In the genomic region with DNA sequence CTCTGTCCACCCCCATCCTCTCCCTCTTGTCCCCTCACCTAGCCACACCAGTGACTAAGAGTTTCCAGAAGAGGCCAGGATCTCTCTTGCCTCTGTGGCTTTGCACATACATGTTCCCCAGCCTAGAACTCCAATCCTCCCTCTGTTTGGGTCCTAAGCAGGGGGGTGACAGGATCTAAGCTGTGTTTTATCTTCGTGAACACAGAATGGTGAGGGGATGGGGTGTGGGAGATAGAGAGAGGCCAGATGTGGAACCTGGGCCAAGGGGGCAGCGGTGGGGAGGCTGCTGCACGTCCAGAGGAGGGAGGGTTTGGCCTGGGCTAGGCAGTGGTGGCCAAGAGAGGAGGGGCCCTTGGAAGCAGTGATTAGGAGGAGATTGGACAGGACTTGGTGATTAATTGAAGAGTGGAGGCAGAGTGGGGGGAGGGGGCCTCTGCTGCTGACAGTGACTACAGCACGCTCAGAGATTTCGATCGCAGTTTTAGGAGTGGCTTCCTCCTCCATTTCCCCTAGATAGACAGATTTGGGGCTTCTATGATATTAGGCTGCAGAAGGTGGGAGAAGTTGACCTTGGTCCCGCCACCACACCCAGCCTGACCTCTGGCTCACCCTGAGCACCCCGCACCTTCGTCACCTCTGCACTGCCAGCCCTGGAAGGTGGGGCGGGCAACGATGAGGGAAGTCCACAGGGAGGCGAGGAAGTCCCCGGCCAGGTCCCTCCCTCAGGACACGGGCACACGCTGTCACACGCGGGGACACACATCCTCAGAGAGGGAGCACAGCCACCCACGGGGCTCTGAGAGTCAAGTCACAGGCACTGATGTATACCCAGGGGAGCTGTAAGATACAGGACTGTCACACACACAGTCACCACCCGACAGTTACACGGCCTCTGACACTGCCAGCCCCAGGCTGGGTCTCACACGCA, we compare ENCODE assay signal across 15 cellular contexts. TPM values are rescaled to one million over a fixed set of nuclear protein-coding genes. Genes with fewer than 3 reads are reported as not detected.
DNase-seq lines count a peak whose midpoint lies in the region; ATAC-seq and TF ChIP-seq lines count a peak whose summit lies in the region.
"Had no signal": no experiment of that assay in that cellular context is flagged by ENCODE, and none has a peak within 500 bp of the region (broad histone marks: within the 10 kb centered on the region; RNA-seq: fewer than 3 reads in every experiment).

No MANE protein-coding gene starts in this region.

- peaks cover 29% of the 10 kb centered on the region for H3K4me1 ChIP-seq in GM23338 (ENCODE audit: insufficient read depth)
- H3K4me1 ChIP-seq in SK-N-SH (ENCODE audit: control insufficient read depth in 1 of 2, insufficient read depth in 2 of 2, low read depth in 1 of 2, low read length in 1 of 2), result peaks cover 21 to 81% of the 10 kb centered on the region in 2 experiments
- peaks cover 17% of the 10 kb centered on the region for H3K4me1 ChIP-seq in endodermal cell (ENCODE audit: control insufficient read depth, insufficient read depth, low read length)
- H3K4me1 ChIP-seq: psoas muscle had no signal

- TF ChIP-seq CTCF in GM23338 (conservative IDR thresholded peaks at IDR 0.05; ENCODE audit: low read depth in 2 of 2) (no peak), SK-N-SH (IDR thresholded peaks at IDR 0.05) (no peak), endodermal cell (conservative IDR thresholded peaks at IDR 0.05) (no peak), omental fat pad (IDR thresholded peaks at IDR 0.05) (no peak), GM10266 (IDR thresholded peaks at IDR 0.05; ENCODE audit: control insufficient read depth, insufficient read depth, low read depth, missing control alignments) (no peak), MCF 10A (IDR thresholded peaks at IDR 0.05; ENCODE audit: unreplicated experiment) (no peak)

- H3K9me3 ChIP-seq in SK-N-SH, result no peaks in the 10 kb centered on the region
- no peaks in the 10 kb centered on the region for H3K9me3 ChIP-seq in endodermal cell (ENCODE audit: control insufficient read depth, low read length)
- H3K9me3 ChIP-seq: psoas muscle had no signal

- H3K4me3 ChIP-seq in GM23338, result no peak overlapping the region
- H3K4me3 ChIP-seq in SK-N-SH (ENCODE audit: low read depth in 2 of 2, low read length in 1 of 2), result no peak overlapping the region
- H3K4me3 ChIP-seq in endodermal cell (ENCODE audit: low read length), result no peak overlapping the region
- H3K4me3 ChIP-seq: psoas muscle had no signal

- peaks cover 15% of the 10 kb centered on the region for H3K27me3 Mint-ChIP-seq in GM23338 (ENCODE audit: insufficient read depth, low read depth, poor library complexity)
- H3K27me3 Mint-ChIP-seq in endodermal cell (ENCODE audit: insufficient read depth), result no peaks in the 10 kb centered on the region
- H3K27me3 Mint-ChIP-seq in MCF 10A (ENCODE audit: insufficient read depth, unreplicated experiment), result no peaks in the 10 kb centered on the region

- H3K9ac ChIP-seq in SK-N-SH (no peak overlapping the region), endodermal cell (ENCODE audit: extremely low read depth, low read length, poor library complexity, severe bottlenecking) (no peak overlapping the region)

- H3F3A ChIP-seq in GM23338 (replicated peaks; ENCODE audit: low read depth) (0 out of 2 replicates have a peak, but pooled peaks cover 6% of the 10 kb centered on the region), SK-N-SH (replicated peaks; ENCODE audit: insufficient read depth) (peaks cover 6% of the 10 kb centered on the region)

- no peaks in the 10 kb centered on the region for H3K36me3 ChIP-seq in GM23338 (ENCODE audit: insufficient read depth)
- no peaks in the 10 kb centered on the region for H3K36me3 ChIP-seq in SK-N-SH (replicated peaks in 1 of 2; ENCODE audit: control insufficient read depth in 1 of 2, insufficient read depth in 2 of 2, low read length in 1 of 2)
- H3K36me3 ChIP-seq in endodermal cell (ENCODE audit: control insufficient read depth, insufficient read depth, low read length), result no peaks in the 10 kb centered on the region

- WGBS in SK-N-SH (ENCODE audit: low lambda C conversion rate), result 58% methylated on average over 14 of the region's 21 CpGs
- 88 to 92% methylated on average over 12 to 20 of the region's 21 CpGs for WGBS in endodermal cell (ENCODE audit: insufficient coverage in 1 of 2, insufficient read length in 1 of 2), 2 experiments

- H3K4me1 Mint-ChIP-seq in GM23338 (peaks cover 35% of the 10 kb centered on the region), endodermal cell (peaks cover 34% of the 10 kb centered on the region), MCF 10A (ENCODE audit: insufficient read depth, unreplicated experiment) (no peaks in the 10 kb centered on the region)
- H3K4me1 Mint-ChIP-seq: activated naive CD4-positive, alpha-beta T cell treated with anti-CD3 and anti-CD28 coated beads, Interleukin-2, amount 50 U/mL, for 24 hours had no signal

- BruUV-seq in MCF 10A (replicated peaks; lab: Mats Ljungman, UMichigan), result no TSS peak

- H3K36me3 Mint-ChIP-seq in GM23338 (ENCODE audit: low read depth) (no peaks in the 10 kb centered on the region), endodermal cell (ENCODE audit: low read depth) (no peaks in the 10 kb centered on the region), MCF 10A (ENCODE audit: insufficient read depth, unreplicated experiment) (no peaks in the 10 kb centered on the region)
- H3K36me3 Mint-ChIP-seq: activated naive CD4-positive, alpha-beta T cell treated with anti-CD3 and anti-CD28 coated beads, Interleukin-2, amount 50 U/mL, for 24 hours had no signal

- intact Hi-C loops in MCF 10A (cut with micrococcal nuclease), result no loop called here

- H3K9me3 Mint-ChIP-seq in GM23338 (no peaks in the 10 kb centered on the region), endodermal cell (no peaks in the 10 kb centered on the region), MCF 10A (ENCODE audit: unreplicated experiment) (no peaks in the 10 kb centered on the region)
- H3K9me3 Mint-ChIP-seq: activated naive CD4-positive, alpha-beta T cell treated with anti-CD3 and anti-CD28 coated beads, Interleukin-2, amount 50 U/mL, for 24 hours had no signal

- H3K27ac ChIP-seq in GM23338 (ENCODE audit: low read depth) (no peak overlapping the region), SK-N-SH (ENCODE audit: low read depth in 2 of 2, low read length in 1 of 2) (peak overlapping the region in 1 of 2 experiments; percentile 97; a peak in 2 of 4 replicates), endodermal cell (ENCODE audit: low read depth, low read length) (no peak overlapping the region)
- H3K27ac ChIP-seq: psoas muscle had no signal

- no peaks in the 10 kb centered on the region for H4K20me1 ChIP-seq in GM23338 (replicated peaks; ENCODE audit: insufficient read depth)
- H4K20me1 ChIP-seq in SK-N-SH (ENCODE audit: insufficient read depth), result no peaks in the 10 kb centered on the region

- H3K4me2 ChIP-seq in GM23338 (peak overlapping the region; percentile 69), SK-N-SH (peak overlapping the region; percentile 50; the same call in 1 of the 2 replicates)

- H3K27ac Mint-ChIP-seq in GM23338 (peak overlapping the region; percentile 54; the same call in 1 of the 2 replicates), endodermal cell (peak overlapping the region; percentile 8), MCF 10A (ENCODE audit: low read depth, unreplicated experiment) (no peak overlapping the region)
- H3K27ac Mint-ChIP-seq: activated naive CD4-positive, alpha-beta T cell treated with anti-CD3 and anti-CD28 coated beads, Interleukin-2, amount 50 U/mL, for 24 hours had no signal

- DNase-seq in GM23338 (ENCODE audit: low spot score) (no peak), SK-N-SH (peak; percentile 67), endodermal cell (no peak), omental fat pad (ENCODE audit: low spot score) (no peak), NCI-H1092 treated with DMSO at 0.1 percent for 48 hours (lab: John Stamatoyannopoulos, UW) (no peak), GM10266 (ENCODE audit: extremely low spot score) (no peak), MCF 10A (ENCODE audit: unreplicated experiment) (no peak), AML-193 (lab: John Stamatoyannopoulos, UW) (no peak)
- DNase-seq: central memory CD4-positive, alpha-beta T cell; islet precursor cell; KG1; NCI-H1436; SW 1271 had no signal

- CTCF ChIA-PET in SK-N-SH (lab: Yijun Ruan, JAX) (interaction anchor here (5.1 to 21.1 kb wide), 2 partner anchors 22 to 66 kb away, joined by 28 to 707 read pairs; partner anchors contain the start of gene ADGRB2), MCF 10A (lab: Yijun Ruan, JAX) (interaction anchor here (0.6 to 1.1 kb wide), 3 partner anchors 19 to 158 kb away, joined by 3 read pairs; no protein-coding TSS in a partner anchor)

- H3K4me3 Mint-ChIP-seq in GM23338 (no peak overlapping the region), endodermal cell (no peak overlapping the region), MCF 10A (ENCODE audit: unreplicated experiment) (no peak overlapping the region)
- H3K4me3 Mint-ChIP-seq: activated naive CD4-positive, alpha-beta T cell treated with anti-CD3 and anti-CD28 coated beads, Interleukin-2, amount 50 U/mL, for 24 hours had no signal

- H3K9me2 ChIP-seq in GM23338 (ENCODE audit: insufficient read depth) (no peaks in the 10 kb centered on the region), SK-N-SH (no peaks in the 10 kb centered on the region)

- ATAC-seq in GM23338 (no peak), omental fat pad (ENCODE audit: low FRiP score) (peak; percentile 41)

- H3K79me2 ChIP-seq in GM23338 (replicated peaks; ENCODE audit: insufficient read depth), result no peaks in the 10 kb centered on the region
- no peaks in the 10 kb centered on the region for H3K79me2 ChIP-seq in SK-N-SH (ENCODE audit: insufficient read depth)

- POLR2A ChIA-PET in SK-N-SH (lab: Yijun Ruan, JAX), result interaction anchor here (0.6 to 6.6 kb wide), 5 partner anchors 12 to 1420 kb away, joined by 3 to 67 read pairs (median 4); partner anchors contain the start of genes ADGRB2 and PTP4A2
- POLR2A ChIA-PET in MCF 10A (lab: Yijun Ruan, JAX), result no interaction called here

- 0 out of 2 replicates have a peak, but pooled peaks cover 5% of the 10 kb centered on the region for H3K27me3 ChIP-seq in GM23338 (ENCODE audit: insufficient read depth)
- no peaks in the 10 kb centered on the region for H3K27me3 ChIP-seq in SK-N-SH (ENCODE audit: insufficient read depth)
- H3K27me3 ChIP-seq in endodermal cell (ENCODE audit: control insufficient read depth, insufficient read depth, low read length, poor library complexity, severe bottlenecking), result no peaks in the 10 kb centered on the region

- peak in 1 of 2 experiments; percentile 55; a peak in 1 of 4 replicates for TF ChIP-seq EP300 in SK-N-SH (IDR thresholded peaks at IDR 0.05; ENCODE audit: borderline replicate concordance in 1 of 2, low read depth in 1 of 2, low read length in 1 of 2)

- no peak; the same call in 1 of the 2 replicates for TF ChIP-seq RAD21 in SK-N-SH (IDR thresholded peaks at IDR 0.05; ENCODE audit: low read length)

- H2AFZ ChIP-seq in GM23338, result no peak overlapping the region
- H2AFZ ChIP-seq in SK-N-SH (ENCODE audit: low read depth), result 0 out of 2 replicates have a peak overlapping the region, but pooled peaks have one; percentile 29

RNA-seq across cellular contexts. Expression of gene ADGRB2, which starts 17.3 kb away (rescaled TPM):
- 20.9 and 27.8 TPM in 2 replicates for total RNA-seq in GM23338 (2014; rRNA removed; shearing (Covaris generic))
- 7.9 and 8.0 TPM in 2 replicates for polyA plus RNA-seq in GM23338 (2016; fragmentation: Nextera tagmentation; extraction: Ambion mirVana)
- 10.6 and 13.0 TPM in 2 replicates for polyA plus RNA-seq in SK-N-SH (2012; rRNA removed)
- polyA plus RNA-seq in SK-N-SH (2012; cell fraction: cytosol; rRNA removed), result 4.3 and 8.4 TPM in 2 replicates
- polyA plus RNA-seq in SK-N-SH (2012; cell fraction: nucleus; rRNA removed), result 41.8 and 66.9 TPM in 2 replicates
- total RNA-seq in endodermal cell, result 10 to 100 TPM; 13.1 to 22.7 TPM
- 37.3 TPM for polyA plus RNA-seq in endodermal cell (2013, experiment 1 of 2)
- polyA plus RNA-seq in endodermal cell (2013, experiment 2 of 2), result 34.7 TPM
- total RNA-seq in omental fat pad, result 1 to 10 TPM in 3 of 4 donors, under 1 TPM in 1; 0.79 to 7.5 (median 3.3) TPM
- total RNA-seq in MCF 10A (2022), result 1.5 and 1.7 TPM in 2 replicates

RNA-seq across cellular contexts. Expression of gene SPOCD1, which starts 34.4 kb away (rescaled TPM):
- total RNA-seq in GM23338 (2014; rRNA removed; shearing (Covaris generic)), result 1.3 and 2.9 TPM in 2 replicates
- polyA plus RNA-seq in GM23338 (2016; fragmentation: Nextera tagmentation; extraction: Ambion mirVana), result 0.68 and 0.73 TPM in 2 replicates
- 10.7 and 12.5 TPM in 2 replicates for polyA plus RNA-seq in SK-N-SH (2012; rRNA removed)
- 3.8 and 5.7 TPM in 2 replicates for polyA plus RNA-seq in SK-N-SH (2012; cell fraction: cytosol; rRNA removed)
- polyA plus RNA-seq in SK-N-SH (2012; cell fraction: nucleus; rRNA removed), result 42.6 and 46.9 TPM in 2 replicates
- 1 to 10 TPM; 2.0 to 3.1 TPM for total RNA-seq in endodermal cell
- 1.00 TPM for polyA plus RNA-seq in endodermal cell (2013, experiment 1 of 2)
- 1.4 TPM for polyA plus RNA-seq in endodermal cell (2013, experiment 2 of 2)
- total RNA-seq in omental fat pad, result 10 to 100 TPM in 2 of 4 donors, under 1 TPM in 1, not detected in 1; 0.63 to 23.9 (median 23.2) TPM
- total RNA-seq in MCF 10A (2022), result 0.47 and 0.59 TPM in 2 replicates
